ENCODE assay signal across 8 cellular contexts in genomic region chr9:96875460-96876142, GRCh38. TPM values are rescaled to one million over a fixed set of nuclear protein-coding genes. Genes with fewer than 3 reads are reported as not detected.
DNase-seq lines count a peak whose midpoint lies in the region; ATAC-seq and TF ChIP-seq lines count a peak whose summit lies in the region.

No MANE protein-coding gene starts in this region.

- peak overlapping the region; percentile 65 for H3K27ac ChIP-seq in upper lobe of right lung

- H3K4me3 Mint-ChIP-seq in activated T-cell treated with anti-CD3 and anti-CD28 coated beads, Interleukin-2, amount 50 U/mL, for 24 hours: peak overlapping the region; percentile 81
- peak overlapping the region; percentile 62 for H3K4me3 Mint-ChIP-seq in natural killer cell

- peak; percentile 8 for TF ChIP-seq CTCF in foreskin fibroblast (IDR thresholded peaks at IDR 0.05; ENCODE audit: low read depth, low read length)
- TF ChIP-seq CTCF in natural killer cell (IDR thresholded peaks at IDR 0.05): no peak
- TF ChIP-seq CTCF in upper lobe of right lung (IDR thresholded peaks at IDR 0.05): no peak

- H3K9me3 ChIP-seq in upper lobe of right lung: no peaks in the 10 kb centered on the region

- peak overlapping the region; percentile 80 for H3K27ac Mint-ChIP-seq in activated T-cell treated with anti-CD3 and anti-CD28 coated beads, Interleukin-2, amount 50 U/mL, for 24 hours
- H3K27ac Mint-ChIP-seq in natural killer cell: no peak overlapping the region

- H3K4me1 Mint-ChIP-seq in activated T-cell treated with anti-CD3 and anti-CD28 coated beads, Interleukin-2, amount 50 U/mL, for 24 hours (ENCODE audit: low read depth): peaks cover 35% of the 10 kb centered on the region
- peaks cover 16 to 20% of the 10 kb centered on the region in 2 donors for H3K4me1 Mint-ChIP-seq in natural killer cell

- H3K4me3 ChIP-seq in foreskin fibroblast (ENCODE audit: low read depth in 1 of 2, low read length in 2 of 2) (peak overlapping the region; percentile 46 to 50), upper lobe of right lung (peak overlapping the region; percentile 54)

- intact Hi-C loops in natural killer cell (cut with micrococcal nuclease): no loop called here
- intact Hi-C loops in upper lobe of right lung (cut with DNase I): no loop called here

- DNase-seq in COR-L47 (lab: John Stamatoyannopoulos, UW) (peak; percentile 96), HK-2 (ENCODE audit: unreplicated experiment) (peak; percentile 79), NCI-H82 treated with DMSO at 0.1 percent for 48 hours (lab: John Stamatoyannopoulos, UW; ENCODE audit: unreplicated experiment) (peak; percentile 93), foreskin fibroblast (peak; percentile 55 to 83), natural killer cell (no peak), upper lobe of right lung (peak; percentile 79)
- DNase-seq in activated T-cell treated with anti-CD3 and anti-CD28 coated beads, Interleukin-2, amount 50 U/mL, for 24 hours: peak; percentile 55

- peaks cover 28% of the 10 kb centered on the region for H3K27me3 ChIP-seq in upper lobe of right lung

- H3K36me3 ChIP-seq in upper lobe of right lung: no peaks in the 10 kb centered on the region

- H3K4me1 ChIP-seq in upper lobe of right lung: peaks cover 11% of the 10 kb centered on the region

- H3K27me3 Mint-ChIP-seq in activated T-cell treated with anti-CD3 and anti-CD28 coated beads, Interleukin-2, amount 50 U/mL, for 24 hours: peaks cover 58% of the 10 kb centered on the region
- peaks cover 40 to 63% of the 10 kb centered on the region in 2 donors for H3K27me3 Mint-ChIP-seq in natural killer cell (ENCODE audit: low read depth in 2 of 2)

- H3K9me3 Mint-ChIP-seq in activated T-cell treated with anti-CD3 and anti-CD28 coated beads, Interleukin-2, amount 50 U/mL, for 24 hours: peaks cover 5% of the 10 kb centered on the region
- no peaks in the 10 kb centered on the region for H3K9me3 Mint-ChIP-seq in natural killer cell

- ATAC-seq in GM19452 (IDR thresholded peaks at IDR 0.05; ENCODE audit: unreplicated experiment) (peak; percentile 47), natural killer cell (peak in 2 of 3 donors; percentile 22 to 27), upper lobe of right lung (peak; percentile 82)

- H3K36me3 Mint-ChIP-seq in activated T-cell treated with anti-CD3 and anti-CD28 coated beads, Interleukin-2, amount 50 U/mL, for 24 hours (ENCODE audit: low read depth): no peaks in the 10 kb centered on the region
- H3K36me3 Mint-ChIP-seq in natural killer cell: no peaks in the 10 kb centered on the region

RNA-seq across cellular contexts. Expression of gene ZNF782, which starts 21.3 kb away (rescaled TPM):
- total RNA-seq in natural killer cell: 10 to 100 TPM in 1 of 3 donors, 1 to 10 TPM in 2; 7.3 to 10.1 (median 7.4) TPM
- total RNA-seq in upper lobe of right lung: 4.5 TPM

RNA-seq across cellular contexts. Expression of gene NUTM2G, which starts 53.0 kb away (rescaled TPM):
- not detected for total RNA-seq in natural killer cell
- not detected for total RNA-seq in upper lobe of right lung

Comparison
In these comparisons a context has a peak if more than half of its experiments do, and no peak if none do; other contexts are left out.
1. ATAC-seq: peak in every context shown above with its lines; median percentile 82 in upper lobe of right lung; 47 in GM19452; 24 in natural killer cell.